Comparison of ENCODE assay signal across 1 cellular context in genomic region chr11:94473177-94473799, GRCh38.
TF ChIP-seq lines count a peak whose summit lies in the region.

No MANE protein-coding gene starts in this region.

TF ChIP-seq in GM12878, 131 proteins besides CTCF, POLR2A, EP300 and RAD21 (continued from another document and continues in another):
- peak; percentile 74 for TF ChIP-seq IKZF1 (conservative IDR thresholded peaks at IDR 0.05)
- TF ChIP-seq HDAC2 (IDR thresholded peaks at IDR 0.05) = no peak
- TF ChIP-seq YY1 (IDR thresholded peaks at IDR 0.05; ENCODE audit: low read depth, low read length) = no peak
- no peak for TF ChIP-seq POLR2AphosphoS2 (IDR thresholded peaks at IDR 0.05; ENCODE audit: low read depth, low read length)
- no peak for TF ChIP-seq CBX3 (IDR thresholded peaks at IDR 0.05; ENCODE audit: borderline replicate concordance, low read depth)
- no peak; a peak in 1 of 4 replicates for TF ChIP-seq ETV6 (conservative IDR thresholded peaks at IDR 0.05 in 1 of 2, IDR thresholded peaks at IDR 0.05 in 1 of 2; ENCODE audit: borderline replicate concordance in 1 of 2, low read depth in 1 of 2)
- no peak for TF ChIP-seq PAX8 (IDR thresholded peaks at IDR 0.05)
- TF ChIP-seq TCF12 (IDR thresholded peaks at IDR 0.05; ENCODE audit: low read depth, low read length) = no peak
- TF ChIP-seq HCFC1 (IDR thresholded peaks at IDR 0.05; ENCODE audit: low read length) = no peak
- TF ChIP-seq SUZ12 (IDR thresholded peaks at IDR 0.05; ENCODE audit: unreplicated experiment) = no peak
- peak; percentile 84 for TF ChIP-seq BMI1 (IDR thresholded peaks at IDR 0.05; ENCODE audit: borderline replicate concordance)
- no peak for TF ChIP-seq NR2C2 (IDR thresholded peaks at IDR 0.05; ENCODE audit: borderline replicate concordance, control insufficient read depth, insufficient read length, low read depth)
- TF ChIP-seq FOS (IDR thresholded peaks at IDR 0.05; ENCODE audit: borderline replicate concordance, extremely low read depth, insufficient read length) = no peak
- peak; percentile 77; the same call in 1 of the 2 replicates for TF ChIP-seq ZNF384 (IDR thresholded peaks at IDR 0.05; ENCODE audit: borderline replicate concordance, low read depth, low read length)
- TF ChIP-seq MLLT1 (IDR thresholded peaks at IDR 0.05) = peak; percentile 96
- TF ChIP-seq JUNB (IDR thresholded peaks at IDR 0.05) = peak; percentile 86
- no peak for TF ChIP-seq SREBF2 (IDR thresholded peaks at IDR 0.05; ENCODE audit: low read length)
- TF ChIP-seq ATF7 (IDR thresholded peaks at IDR 0.05; ENCODE audit: low read depth) = peak; percentile 97
- peak; percentile 75; the same call in 1 of the 2 replicates for TF ChIP-seq MXI1 (IDR thresholded peaks at IDR 0.05; ENCODE audit: low read depth, low read length)
- TF ChIP-seq FOXM1 (IDR thresholded peaks at IDR 0.05; ENCODE audit: low read depth, low read length) = peak; percentile 93; the same call in 1 of the 2 replicates
- 0 out of 2 replicates have a peak, but pooled peaks have one; percentile 71 for TF ChIP-seq EZH2 (IDR thresholded peaks at IDR 0.05; ENCODE audit: borderline replicate concordance, control insufficient read depth, low read depth, low read length)
- peak; percentile 86 for TF ChIP-seq DPF2 (IDR thresholded peaks at IDR 0.05)
- TF ChIP-seq ZNF24 (IDR thresholded peaks at IDR 0.05) = peak; percentile 18; the same call in 1 of the 2 replicates
- TF ChIP-seq NFYA (IDR thresholded peaks at IDR 0.05; ENCODE audit: borderline replicate concordance, low read depth, low read length) = no peak
- no peak for TF ChIP-seq ELK1 (IDR thresholded peaks at IDR 0.05; ENCODE audit: low read depth, low read length)
- peak; percentile 82 for TF ChIP-seq MEF2A (IDR thresholded peaks at IDR 0.05; ENCODE audit: insufficient read depth, low read depth, low read length)
- peak; percentile 98 for TF ChIP-seq NFIC (IDR thresholded peaks at IDR 0.05; ENCODE audit: low read depth, low read length)
- TF ChIP-seq MAX (IDR thresholded peaks at IDR 0.05; ENCODE audit: low read depth, low read length) = no peak
- TF ChIP-seq SUPT20H (IDR thresholded peaks at IDR 0.05; ENCODE audit: borderline replicate concordance, control insufficient read depth, low read depth, low read length) = no peak
- peak; percentile 100 for TF ChIP-seq RUNX3 (IDR thresholded peaks at IDR 0.05; ENCODE audit: low read length)
- TF ChIP-seq NFXL1 (IDR thresholded peaks at IDR 0.05; ENCODE audit: borderline replicate concordance) = no peak
- no peak for TF ChIP-seq RELA (IDR thresholded peaks at IDR 0.05; ENCODE audit: borderline replicate concordance, partially characterized antibody)
- no peak for TF ChIP-seq ZZZ3 (IDR thresholded peaks at IDR 0.05; ENCODE audit: control insufficient read depth, insufficient read length, low read depth)
- no peak for TF ChIP-seq IRF3 (IDR thresholded peaks at IDR 0.05)
- peak; percentile 65 for TF ChIP-seq SKIL (IDR thresholded peaks at IDR 0.05; ENCODE audit: low read depth, poor library complexity, severe bottlenecking)
- TF ChIP-seq KDM1A (IDR thresholded peaks at IDR 0.05; ENCODE audit: borderline replicate concordance) = no peak
- TF ChIP-seq ZNF687 (IDR thresholded peaks at IDR 0.05) = peak; percentile 67; the same call in 1 of the 2 replicates
- TF ChIP-seq STAT1 (conservative IDR thresholded peaks at IDR 0.05) = no peak
- TF ChIP-seq PAX5 (IDR thresholded peaks at IDR 0.05; ENCODE audit: borderline replicate concordance, low read depth, low read length) = peak; percentile 68; the same call in 1 of the 2 replicates
- TF ChIP-seq CREM (IDR thresholded peaks at IDR 0.05; ENCODE audit: low read depth) = peak; percentile 80
- no peak; the same call in 1 of the 2 replicates for TF ChIP-seq SMC3 (IDR thresholded peaks at IDR 0.05; ENCODE audit: borderline replicate concordance, low read length)
- TF ChIP-seq SMARCA5 (IDR thresholded peaks at IDR 0.05) = no peak
- TF ChIP-seq EED (IDR thresholded peaks at IDR 0.05; ENCODE audit: low read depth) = peak; percentile 22; the same call in 1 of the 2 replicates
- TF ChIP-seq NBN (IDR thresholded peaks at IDR 0.05) = peak; percentile 94
- TF ChIP-seq IRF5 (IDR thresholded peaks at IDR 0.05; ENCODE audit: borderline replicate concordance) = no peak
- no peak; the same call in 1 of the 2 replicates for TF ChIP-seq HDGF (IDR thresholded peaks at IDR 0.05)
- TF ChIP-seq POU2F2 (IDR thresholded peaks at IDR 0.05; ENCODE audit: borderline replicate concordance, low read depth, low read length) = peak; percentile 68; the same call in 1 of the 3 replicates
- no peak for TF ChIP-seq SIN3A (IDR thresholded peaks at IDR 0.05; ENCODE audit: low read depth, low read length)
- 0 out of 2 replicates have a peak, but pooled peaks have one; percentile 57 for TF ChIP-seq STAT3 (IDR thresholded peaks at IDR 0.05; ENCODE audit: low read depth, low read length)
- peak; percentile 78 for TF ChIP-seq MEF2B (IDR thresholded peaks at IDR 0.05; ENCODE audit: partially characterized antibody, poor library complexity, severe bottlenecking)
- peak; percentile 51; the same call in 1 of the 2 replicates for TF ChIP-seq PKNOX1 (IDR thresholded peaks at IDR 0.05)
- TF ChIP-seq KAT2A (conservative IDR thresholded peaks at IDR 0.05; ENCODE audit: control insufficient read depth, low read depth, low read length) = no peak
- no peak for TF ChIP-seq ZNF622 (IDR thresholded peaks at IDR 0.05)
- TF ChIP-seq YBX1 (IDR thresholded peaks at IDR 0.05) = no peak
- TF ChIP-seq SP1 (IDR thresholded peaks at IDR 0.05; ENCODE audit: low read depth, low read length) = peak; percentile 60
- TF ChIP-seq TBL1XR1 (IDR thresholded peaks at IDR 0.05; ENCODE audit: low read depth, low read length) = peak; percentile 74; the same call in 1 of the 2 replicates
